In genomic region chr1:55140546-55140983, GRCh38 we compare ENCODE assay signal across 9 cellular contexts.
DNase-seq lines count a peak whose midpoint lies in the region; ATAC-seq and TF ChIP-seq lines count a peak whose summit lies in the region.
"Had no signal": no experiment of that assay in that cellular context is flagged by ENCODE, and none has a peak within 500 bp of the region (broad histone marks: within the 10 kb centered on the region; RNA-seq: fewer than 3 reads in every experiment).

No MANE protein-coding gene starts in this region.

- peak; percentile 71 for DNase-seq in BE2C
- DNase-seq in NCI-H748 (lab: John Stamatoyannopoulos, UW; ENCODE audit: unreplicated experiment) = peak; percentile 76
- peak; percentile 93 for DNase-seq in activated CD4-positive, alpha-beta T cell treated with anti-CD3 and anti-CD28 coated beads, Interleukin-2, amount 10 ng/mL, durations not matched to agents 24 days and 14 days
- peak; percentile 53 for DNase-seq in ecto neural progenitor cell (ENCODE audit: low spot score)
- DNase-seq in medulla oblongata (ENCODE audit: extremely low spot score) = peak; percentile 95
- peak; percentile 25 to 54 for DNase-seq in stimulated activated CD8-positive, alpha-beta memory T cell treated with anti-CD3 and anti-CD28 coated beads, Interleukin-2, amount 100 ng/mL, for 1 hour (ENCODE audit: low read depth in 2 of 2)

- H3K4me1 ChIP-seq in BE2C = no peaks in the 10 kb centered on the region

- peaks cover 13% of the 10 kb centered on the region for H3K4me1 Mint-ChIP-seq in activated CD4-positive, alpha-beta T cell treated with anti-CD3 and anti-CD28 coated beads, Interleukin-2, amount 10 ng/mL, durations not matched to agents 24 days and 14 days

- peak; percentile 76 for TF ChIP-seq CTCF in BE2C (IDR thresholded peaks at IDR 0.05; ENCODE audit: low read depth, low read length)

- H3K9me3 ChIP-seq in BE2C = no peaks in the 10 kb centered on the region

- ATAC-seq in GM19035 (IDR thresholded peaks at IDR 0.05; ENCODE audit: unreplicated experiment) (peak; percentile 81), HG03460 (IDR thresholded peaks at IDR 0.05; ENCODE audit: unreplicated experiment) (peak; percentile 88)

- intact Hi-C loops in activated CD4-positive, alpha-beta T cell treated with anti-CD3 and anti-CD28 coated beads, Interleukin-2, amount 10 ng/mL, durations not matched to agents 24 days and 14 days (cut with micrococcal nuclease) = loop anchor here (1.0 to 5.0 kb wide), 4 partner anchors 12 to 197 kb away; no protein-coding TSS in a partner anchor

- H3K27me3 ChIP-seq in BE2C = no peaks in the 10 kb centered on the region

- peak overlapping the region; percentile 52 for H3K27ac Mint-ChIP-seq in activated CD4-positive, alpha-beta T cell treated with anti-CD3 and anti-CD28 coated beads, Interleukin-2, amount 10 ng/mL, durations not matched to agents 24 days and 14 days

- peaks cover 30% of the 10 kb centered on the region for H3K36me3 Mint-ChIP-seq in activated CD4-positive, alpha-beta T cell treated with anti-CD3 and anti-CD28 coated beads, Interleukin-2, amount 10 ng/mL, durations not matched to agents 24 days and 14 days (ENCODE audit: low read depth)

- no peaks in the 10 kb centered on the region for H3K27me3 Mint-ChIP-seq in activated CD4-positive, alpha-beta T cell treated with anti-CD3 and anti-CD28 coated beads, Interleukin-2, amount 10 ng/mL, durations not matched to agents 24 days and 14 days
- H3K27me3 Mint-ChIP-seq: IgD-negative memory B cell had no signal

- no peak overlapping the region for H3K4me3 ChIP-seq in BE2C (ENCODE audit: low read depth, low read length)

- H3K9me3 Mint-ChIP-seq in activated CD4-positive, alpha-beta T cell treated with anti-CD3 and anti-CD28 coated beads, Interleukin-2, amount 10 ng/mL, durations not matched to agents 24 days and 14 days = no peaks in the 10 kb centered on the region
- H3K9me3 Mint-ChIP-seq: IgD-negative memory B cell had no signal

- peak overlapping the region; percentile 6 for H3K4me3 Mint-ChIP-seq in activated CD4-positive, alpha-beta T cell treated with anti-CD3 and anti-CD28 coated beads, Interleukin-2, amount 10 ng/mL, durations not matched to agents 24 days and 14 days
- H3K4me3 Mint-ChIP-seq: IgD-negative memory B cell had no signal

- H3K36me3 ChIP-seq in BE2C = peaks cover 5% of the 10 kb centered on the region; the same call in 1 of the 2 replicates

Comparison
In these comparisons a context has a peak if more than half of its experiments do, and no peak if none do; other contexts are left out.
1. DNase-seq: peak in every context shown above with its lines; median percentile 95 in medulla oblongata; 93 in activated CD4-positive, alpha-beta T cell treated with anti-CD3 and anti-CD28 coated beads, Interleukin-2, amount 10 ng/mL, durations not matched to agents 24 days and 14 days; 76 in NCI-H748; 71 in BE2C; 53 in ecto neural progenitor cell; 40 in stimulated activated CD8-positive, alpha-beta memory T cell treated with anti-CD3 and anti-CD28 coated beads, Interleukin-2, amount 100 ng/mL, for 1 hour.